Comparison of ENCODE assay signal across 31 cellular contexts in the genomic region with DNA sequence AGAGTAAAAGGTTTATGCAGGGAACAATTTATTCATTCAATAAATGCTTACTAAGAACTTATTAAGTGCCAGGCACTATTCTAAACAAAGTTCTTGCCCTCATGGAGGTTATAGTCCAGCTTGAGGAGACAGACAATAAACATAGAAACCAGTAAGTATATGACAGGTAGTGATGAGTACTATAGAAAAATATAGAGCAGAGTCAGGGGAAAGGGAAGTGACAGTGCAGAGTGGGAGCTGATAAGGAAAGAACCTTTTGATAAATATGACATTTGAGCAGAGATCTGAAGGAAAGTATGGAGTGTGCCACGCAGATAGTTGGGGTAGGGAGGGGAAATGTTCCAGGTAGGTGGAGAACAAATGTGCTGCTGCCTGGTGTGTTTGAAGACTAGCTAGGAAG. TPM values are rescaled to one million over a fixed set of nuclear protein-coding genes. Genes with fewer than 3 reads are reported as not detected.
DNase-seq lines count a peak whose midpoint lies in the region; ATAC-seq and TF ChIP-seq lines count a peak whose summit lies in the region.
"Had no signal": no experiment of that assay in that cellular context is flagged by ENCODE, and none has a peak within 500 bp of the region (broad histone marks: within the 10 kb centered on the region; RNA-seq: fewer than 3 reads in every experiment).

No MANE protein-coding gene starts in this region.

- H3K9me3 ChIP-seq in IMR-90 (ENCODE audit: control insufficient read depth, insufficient read depth, low read length), result no peaks in the 10 kb centered on the region
- H3K9me3 ChIP-seq: adrenal gland, BE2C, body of pancreas, esophagus muscularis mucosa, left ventricle myocardium inferior, pancreas, stomach, tibial artery had no signal

- BruUV-seq in IMR-90 (replicated peaks; lab: Mats Ljungman, UMichigan), result no TSS peak

- peaks cover 5% of the 10 kb centered on the region for H3K36me3 ChIP-seq in IMR-90 (ENCODE audit: control insufficient read depth, insufficient read depth, low read length)
- H3K36me3 ChIP-seq: BE2C, neural progenitor cell had no signal

- H3K4me2 ChIP-seq in IMR-90 (ENCODE audit: low read depth, low read length), result no peak overlapping the region
- H3K4me2 ChIP-seq: neural progenitor cell, PC-9 had no signal

- H2BK15ac ChIP-seq in IMR-90 (ENCODE audit: low read depth, low read length), result 0 out of 3 replicates have a peak overlapping the region, but pooled peaks have one; percentile 37

- H3K9ac ChIP-seq in IMR-90 (ENCODE audit: low read depth, low read length), result no peak overlapping the region
- H3K9ac ChIP-seq: neural progenitor cell had no signal

- H4K91ac ChIP-seq in IMR-90 (ENCODE audit: insufficient read depth, low read depth, low read length), result no peak overlapping the region

- H3K4me1 Mint-ChIP-seq in activated T-cell treated with anti-CD3 and anti-CD28 coated beads, Interleukin-2, amount 50 U/mL, for 72 hours (ENCODE audit: low read depth), result peaks cover 50% of the 10 kb centered on the region
- peaks cover 31% of the 10 kb centered on the region for H3K4me1 Mint-ChIP-seq in activated T-cell treated with anti-CD3 and anti-CD28 coated beads, Interleukin-2, amount 50 U/mL, for 4 hours (ENCODE audit: low read depth)
- H3K4me1 Mint-ChIP-seq in WTC11, result no peaks in the 10 kb centered on the region
- H3K4me1 Mint-ChIP-seq: activated B cell treated with CpG ODN at 0.5 μM for 24 hours; central memory CD8-positive, alpha-beta T cell; neural progenitor cell had no signal

- no peak overlapping the region for H4K5ac ChIP-seq in IMR-90 (ENCODE audit: low read depth, low read length)

- peak overlapping the region; percentile 21 for H3K27ac Mint-ChIP-seq in activated T-cell treated with anti-CD3 and anti-CD28 coated beads, Interleukin-2, amount 50 U/mL, for 72 hours
- H3K27ac Mint-ChIP-seq in WTC11, result peak overlapping the region; percentile 8; the same call in 1 of the 2 replicates
- H3K27ac Mint-ChIP-seq: activated B cell treated with CpG ODN at 0.5 μM for 24 hours, H9, neural progenitor cell had no signal

- intact Hi-C loops in IMR-90 (cut with micrococcal nuclease), result no loop called here

- peaks cover 7 to 13% of the 10 kb centered on the region in 2 donors for H3K36me3 Mint-ChIP-seq in activated T-cell treated with anti-CD3 and anti-CD28 coated beads, Interleukin-2, amount 50 U/mL, for 72 hours (ENCODE audit: insufficient read depth in 2 of 2)
- H3K36me3 Mint-ChIP-seq in activated T-cell treated with anti-CD3 and anti-CD28 coated beads, Interleukin-2, amount 50 U/mL, for 4 hours (ENCODE audit: insufficient read depth), result peaks cover 6% of the 10 kb centered on the region
- H3K36me3 Mint-ChIP-seq in WTC11, result peaks cover 8% of the 10 kb centered on the region; the same call in 1 of the 2 replicates

- no peak overlapping the region for H2AK9ac ChIP-seq in IMR-90 (replicated peaks; ENCODE audit: low read depth, low read length, poor library complexity)

- TF ChIP-seq RAD21 in IMR-90 (IDR thresholded peaks at IDR 0.05; ENCODE audit: low read length), result no peak

- peaks cover 16 to 21% of the 10 kb centered on the region in 2 experiments; a peak in 3 of 4 replicates for H3K79me1 ChIP-seq in IMR-90 (ENCODE audit: low read depth in 1 of 2, low read length in 2 of 2)

- H3K56ac ChIP-seq in IMR-90 (ENCODE audit: extremely low read depth, insufficient read depth, low read length), result no peak overlapping the region

- no peak overlapping the region for H2BK5ac ChIP-seq in IMR-90 (ENCODE audit: low read depth, low read length, poor library complexity, severe bottlenecking)

- H3K4me3 ChIP-seq in IMR-90 (ENCODE audit: insufficient read depth, low read depth, low read length), result no peak overlapping the region
- H3K4me3 ChIP-seq: adrenal gland, body of pancreas, esophagus muscularis mucosa, left ventricle myocardium inferior, neural progenitor cell, pancreas, PC-9, stomach, tibial artery had no signal

- no peaks in the 10 kb centered on the region for H3K27me3 Mint-ChIP-seq in activated T-cell treated with anti-CD3 and anti-CD28 coated beads, Interleukin-2, amount 50 U/mL, for 72 hours (ENCODE audit: low read depth)
- H3K27me3 Mint-ChIP-seq in activated T-cell treated with anti-CD3 and anti-CD28 coated beads, Interleukin-2, amount 50 U/mL, for 4 hours (ENCODE audit: low read depth), result no peaks in the 10 kb centered on the region
- H3K27me3 Mint-ChIP-seq in WTC11 (ENCODE audit: low read depth), result no peaks in the 10 kb centered on the region
- H3K27me3 Mint-ChIP-seq: central memory CD8-positive, alpha-beta T cell had no signal

- no peak overlapping the region for H3K4me3 Mint-ChIP-seq in activated T-cell treated with anti-CD3 and anti-CD28 coated beads, Interleukin-2, amount 50 U/mL, for 72 hours
- H3K4me3 Mint-ChIP-seq in activated T-cell treated with anti-CD3 and anti-CD28 coated beads, Interleukin-2, amount 50 U/mL, for 4 hours, result no peak overlapping the region
- no peak overlapping the region for H3K4me3 Mint-ChIP-seq in WTC11
- H3K4me3 Mint-ChIP-seq: activated B cell treated with CpG ODN at 0.5 μM for 24 hours; central memory CD8-positive, alpha-beta T cell; H9; neural progenitor cell had no signal

- no peak overlapping the region for H2BK120ac ChIP-seq in IMR-90 (ENCODE audit: low read depth, low read length)

- H3K27me3 ChIP-seq in IMR-90 (ENCODE audit: control insufficient read depth, insufficient read depth, low read length), result no peaks in the 10 kb centered on the region
- H3K27me3 ChIP-seq: adrenal gland, BE2C, body of pancreas, esophagus muscularis mucosa, neural progenitor cell, pancreas, stomach, tibial artery had no signal

- no peak overlapping the region for H3K18ac ChIP-seq in IMR-90 (ENCODE audit: low read depth, low read length)

- TF ChIP-seq POLR2A in IMR-90 (IDR thresholded peaks at IDR 0.05; ENCODE audit: low read depth, low read length), result no peak

- H3K9me1 ChIP-seq in IMR-90 (ENCODE audit: insufficient read depth, low read length), result no peaks in the 10 kb centered on the region; the same call in none of the 2 replicates

- POLR2A ChIA-PET in IMR-90 (lab: Charles Lee; ENCODE audit: unreplicated experiment) (interaction anchor here (0.6 kb wide), 1 partner anchor 576 kb away, joined by 4 read pairs; no protein-coding TSS in a partner anchor), WTC11 (lab: Charles Lee) (interaction anchor here (0.6 kb wide), 1 partner anchor 70 kb away, joined by 3 read pairs; no protein-coding TSS in a partner anchor)

- H4K8ac ChIP-seq in IMR-90 (ENCODE audit: low read depth in 2 of 2, low read length in 2 of 2), result no peak overlapping the region

- TF ChIP-seq CTCF in IMR-90 (conservative IDR thresholded peaks at IDR 0.05; ENCODE audit: low read depth, low read length) (no peak), WTC11 (IDR thresholded peaks at IDR 0.05) (no peak)

- ATAC-seq in activated T-cell treated with anti-CD3 and anti-CD28 coated beads, Interleukin-2, amount 50 U/mL, for 72 hours (replicated peaks in 1 of 2), result no peak
- ATAC-seq in activated T-cell treated with anti-CD3 and anti-CD28 coated beads, Interleukin-2, amount 50 U/mL, for 4 hours, result no peak
- ATAC-seq in IMR-90 (ENCODE audit: low read depth) (no peak), WTC11 (no peak)
- ATAC-seq: body of pancreas, pancreas, right cardiac atrium had no signal

- dilution Hi-C loops in IMR-90 (cut with HindIII; ENCODE audit: low sequenced_read_pairs, unreplicated experiment), result no loop called here

- no peak overlapping the region for H3K23ac ChIP-seq in IMR-90 (ENCODE audit: low read depth, low read length)

- DNase-seq in activated T-cell treated with anti-CD3 and anti-CD28 coated beads, Interleukin-2, amount 50 U/mL, for 72 hours, result no peak
- no peak for DNase-seq in activated T-cell treated with anti-CD3 and anti-CD28 coated beads, Interleukin-2, amount 50 U/mL, for 4 hours
- no peak for DNase-seq in IMR-90
- no peak for DNase-seq in WTC11 (ENCODE audit: low spot score)
- peak; percentile 66 for DNase-seq in putamen (ENCODE audit: low spot score)
- DNase-seq in stimulated activated CD4-positive, alpha-beta T cell treated with anti-CD3 and anti-CD28 coated beads, Interleukin-4, amount 100 ng/mL, for 24 hours, result no peak
- no peak for DNase-seq in GM03348 (ENCODE audit: low spot score)
- DNase-seq: activated B cell treated with CpG ODN at 0.5 μM for 24 hours; activated CD4-positive, alpha-beta T cell treated with anti-CD3 and anti-CD28 coated beads, Interleukin-2, amount 50 U/mL, for 48 hours; activated CD8-positive, alpha-beta memory T cell treated with anti-CD3 and anti-CD28 coated beads, Interleukin-2, amount 50 U/mL, for 48 hours; activated effector memory CD4-positive, alpha-beta T cell treated with anti-CD3 and anti-CD28 coated beads, Interleukin-2, amount 50 U/mL, for 16 hours; adrenal gland; BE2C; body of pancreas; foreskin fibroblast; H9; islet precursor cell; left ventricle myocardium inferior; MM.1S; NCI-H1417 treated with DMSO at 0.1 percent for 48 hours; NCI-H2081; NCI-H2227 treated with DMSO at 0.1 percent for 48 hours; NCI-H526; pancreas; PC-9; right cardiac atrium; stomach; tibial artery had no signal

- peaks cover 0 to 3% of the 10 kb centered on the region in 2 donors for H3K9me3 Mint-ChIP-seq in activated T-cell treated with anti-CD3 and anti-CD28 coated beads, Interleukin-2, amount 50 U/mL, for 72 hours
- H3K9me3 Mint-ChIP-seq in activated T-cell treated with anti-CD3 and anti-CD28 coated beads, Interleukin-2, amount 50 U/mL, for 4 hours, result no peaks in the 10 kb centered on the region
- H3K9me3 Mint-ChIP-seq in WTC11, result no peaks in the 10 kb centered on the region
- H3K9me3 Mint-ChIP-seq: activated B cell treated with CpG ODN at 0.5 μM for 24 hours; central memory CD8-positive, alpha-beta T cell; H9; neural progenitor cell had no signal

- in situ Hi-C loops in IMR-90 (cut with MboI; ENCODE audit: low sequenced_read_pairs), result no loop called here

- no peak overlapping the region for H2AFZ ChIP-seq in IMR-90 (replicated peaks; ENCODE audit: low read length, poor library complexity)
- H2AFZ ChIP-seq: neural progenitor cell, PC-9 had no signal

- no CpG with 5 or more reads among the region's 1 CpG for WGBS in IMR-90 (ENCODE audit: extremely low coverage in 2 of 2, insufficient read length in 1 of 2), 2 experiments

- CTCF ChIA-PET in IMR-90 (lab: Yijun Ruan, JAX), result interaction anchor here (0.7 kb wide), 1 partner anchor 14 kb away, joined by 3 read pairs; no protein-coding TSS in a partner anchor
- CTCF ChIA-PET in WTC11 (lab: Charles Lee), result interaction anchor here (0.6 kb wide), 1 partner anchor 240 kb away, joined by 3 read pairs; no protein-coding TSS in a partner anchor

- no peak overlapping the region for H3K27ac ChIP-seq in IMR-90 (ENCODE audit: insufficient read depth, low read length)
- H3K27ac ChIP-seq: adrenal gland, esophagus muscularis mucosa, left ventricle myocardium inferior, neural progenitor cell, pancreas, stomach had no signal

- no peak overlapping the region for H2BK20ac ChIP-seq in IMR-90 (ENCODE audit: low read depth, low read length)

- H3K14ac ChIP-seq in IMR-90 (replicated peaks; ENCODE audit: low read depth, low read length), result no peak overlapping the region

- no peak overlapping the region for H3K4ac ChIP-seq in IMR-90 (ENCODE audit: low read depth, low read length)

- no peak overlapping the region for H2AK5ac ChIP-seq in IMR-90 (ENCODE audit: low read depth, low read length)

- peaks cover 9% of the 10 kb centered on the region; the same call in 1 of the 2 replicates for H3K4me1 ChIP-seq in IMR-90 (ENCODE audit: control insufficient read depth, insufficient read depth, low read length)
- H3K4me1 ChIP-seq: BE2C, neural progenitor cell had no signal

- H4K20me1 ChIP-seq in IMR-90 (ENCODE audit: insufficient read depth, low read length), result no peaks in the 10 kb centered on the region

RNA-seq across cellular contexts. Expression of gene ACSS2, which starts 12.1 kb away (rescaled TPM):
- 10 to 100 TPM; 61.1 to 78.2 TPM for total RNA-seq in activated T-cell treated with anti-CD3 and anti-CD28 coated beads, Interleukin-2, amount 50 U/mL, for 72 hours
- total RNA-seq in activated T-cell treated with anti-CD3 and anti-CD28 coated beads, Interleukin-2, amount 50 U/mL, for 4 hours, result 10 to 100 TPM in 2 of 3 donors, 1 to 10 TPM in 1; 6.0 to 10.6 (median 10.4) TPM
- total RNA-seq in IMR-90 (2012; rRNA removed) (38.9 and 46.4 TPM in 2 replicates), WTC11 (2021) (28.9 to 35.9 TPM (median 29.0 TPM) in 3 replicates)
- polyA plus RNA-seq in IMR-90 (2012; rRNA removed), result 26.9 and 27.1 TPM in 2 replicates
- polyA plus RNA-seq in IMR-90 (2012; cell fraction: cytosol; rRNA removed), result 20.5 and 21.4 TPM in 2 replicates
- 67.9 and 79.4 TPM in 2 replicates for polyA plus RNA-seq in IMR-90 (2012; cell fraction: nucleus; rRNA removed; ENCODE audit: low replicate concordance)

RNA-seq across cellular contexts. Expression of gene GGT7, which starts 15.8 kb away (rescaled TPM):
- 10 to 100 TPM; 20.8 to 23.1 TPM for total RNA-seq in activated T-cell treated with anti-CD3 and anti-CD28 coated beads, Interleukin-2, amount 50 U/mL, for 72 hours
- total RNA-seq in activated T-cell treated with anti-CD3 and anti-CD28 coated beads, Interleukin-2, amount 50 U/mL, for 4 hours, result 10 to 100 TPM; 11.6 to 13.5 (median 13.2) TPM
- total RNA-seq in IMR-90 (2012; rRNA removed) (3.3 and 3.4 TPM in 2 replicates), WTC11 (2021) (27.7 to 34.5 TPM (median 33.3 TPM) in 3 replicates)
- 25.9 and 32.8 TPM in 2 replicates for polyA plus RNA-seq in IMR-90 (2012; rRNA removed)
- 13.0 and 25.4 TPM in 2 replicates for polyA plus RNA-seq in IMR-90 (2012; cell fraction: cytosol; rRNA removed)
- 110 and 233 TPM in 2 replicates for polyA plus RNA-seq in IMR-90 (2012; cell fraction: nucleus; rRNA removed; ENCODE audit: low replicate concordance)
